ENCODE assay signal across 8 cellular contexts in the genomic region with DNA sequence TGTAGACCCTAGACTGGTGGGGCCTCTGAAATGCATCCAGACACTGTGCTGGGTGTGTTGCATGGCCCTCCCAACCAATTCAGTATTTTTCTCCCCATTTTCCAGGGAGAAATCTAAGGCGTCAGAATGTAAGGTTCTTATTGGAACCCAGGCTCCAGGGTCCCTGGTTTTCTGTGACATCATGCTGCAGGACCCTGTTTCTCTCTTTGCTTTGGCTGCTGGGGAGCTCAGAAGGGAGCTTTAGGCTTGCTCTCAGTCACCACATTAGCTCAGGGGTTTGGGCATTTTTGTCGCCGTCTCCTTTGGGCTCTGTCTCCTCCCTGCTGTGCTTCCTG. TPM values are rescaled to one million over a fixed set of nuclear protein-coding genes. Genes with fewer than 3 reads are reported as not detected.
DNase-seq lines count a peak whose midpoint lies in the region; ATAC-seq and TF ChIP-seq lines count a peak whose summit lies in the region.

No MANE protein-coding gene starts in this region.

- intact Hi-C loops in activated naive CD4-positive, alpha-beta T cell treated with anti-CD3 and anti-CD28 coated beads for 36 hours (cut with micrococcal nuclease): loop anchor here (1.0 to 5.0 kb wide), 5 partner anchors 40 to 346 kb away; no protein-coding TSS in a partner anchor
- intact Hi-C loops in left lung (cut with DNase I): loop anchor here (10.0 kb wide), 2 partner anchors 148 to 348 kb away; a partner anchor contains a TSS

- peak overlapping the region; percentile 69 to 97 for H3K27ac ChIP-seq in left lung

- ATAC-seq in activated T-cell treated with anti-CD3 and anti-CD28 coated beads, Interleukin-2, amount 50 U/mL, for 72 hours (replicated peaks in 1 of 2): peak in 1 of 2 donors; percentile 23
- ATAC-seq in left lung: no peak

- no peaks in the 10 kb centered on the region for H3K36me3 ChIP-seq in left lung
- H3K36me3 ChIP-seq in MG63: no peaks in the 10 kb centered on the region

- H3K27ac Mint-ChIP-seq in activated naive CD4-positive, alpha-beta T cell treated with anti-CD3 and anti-CD28 coated beads for 36 hours: no peak overlapping the region
- no peak overlapping the region for H3K27ac Mint-ChIP-seq in activated T-cell treated with anti-CD3 and anti-CD28 coated beads, Interleukin-2, amount 50 U/mL, for 72 hours
- peak overlapping the region; percentile 95 for H3K27ac Mint-ChIP-seq in type B pancreatic cell

- TF ChIP-seq CTCF in left lung (IDR thresholded peaks at IDR 0.05) (no peak), type B pancreatic cell (conservative IDR thresholded peaks at IDR 0.05) (no peak)

- CTCF ChIA-PET in activated naive CD4-positive, alpha-beta T cell treated with anti-CD3 and anti-CD28 coated beads for 36 hours (lab: Charles Lee): interaction anchor here (0.7 kb wide), 2 partner anchors 174 to 387 kb away, joined by 3 read pairs; no protein-coding TSS in a partner anchor

- no peaks in the 10 kb centered on the region for H3K9me3 Mint-ChIP-seq in activated naive CD4-positive, alpha-beta T cell treated with anti-CD3 and anti-CD28 coated beads for 36 hours
- H3K9me3 Mint-ChIP-seq in activated T-cell treated with anti-CD3 and anti-CD28 coated beads, Interleukin-2, amount 50 U/mL, for 72 hours: no peaks in the 10 kb centered on the region
- H3K9me3 Mint-ChIP-seq in type B pancreatic cell: peaks cover 4% of the 10 kb centered on the region

- no peak overlapping the region for H3K4me3 Mint-ChIP-seq in activated naive CD4-positive, alpha-beta T cell treated with anti-CD3 and anti-CD28 coated beads for 36 hours
- H3K4me3 Mint-ChIP-seq in activated T-cell treated with anti-CD3 and anti-CD28 coated beads, Interleukin-2, amount 50 U/mL, for 72 hours: peak overlapping the region; percentile 51 to 77
- H3K4me3 Mint-ChIP-seq in type B pancreatic cell: peak overlapping the region; percentile 68

- H3K27me3 ChIP-seq in left lung (no peaks in the 10 kb centered on the region), MG63 (no peaks in the 10 kb centered on the region)

- peak; percentile 61 for DNase-seq in activated naive CD4-positive, alpha-beta T cell treated with anti-CD3 and anti-CD28 coated beads for 36 hours
- no peak for DNase-seq in activated naive CD4-positive, alpha-beta T cell (lab: John Stamatoyannopoulos, UW)
- DNase-seq in activated T-cell treated with anti-CD3 and anti-CD28 coated beads, Interleukin-2, amount 50 U/mL, for 72 hours: no peak
- DNase-seq in left lung (no peak), type B pancreatic cell (ENCODE audit: extremely low spot score, unreplicated experiment) (no peak), DMS79 treated with DMSO at 0.1 percent for 48 hours (lab: John Stamatoyannopoulos, UW) (no peak), MG63 (no peak), ureter (ENCODE audit: low spot score) (no peak)

- H3K9me3 ChIP-seq in left lung: no peaks in the 10 kb centered on the region
- 0 out of 2 replicates have a peak, but pooled peaks cover 2% of the 10 kb centered on the region for H3K9me3 ChIP-seq in MG63

- H3K4me1 ChIP-seq in left lung: peaks cover 36 to 92% of the 10 kb centered on the region in 2 donors

- no peaks in the 10 kb centered on the region for H3K27me3 Mint-ChIP-seq in activated naive CD4-positive, alpha-beta T cell treated with anti-CD3 and anti-CD28 coated beads for 36 hours (ENCODE audit: low read depth)
- H3K27me3 Mint-ChIP-seq in activated T-cell treated with anti-CD3 and anti-CD28 coated beads, Interleukin-2, amount 50 U/mL, for 72 hours (ENCODE audit: low read depth): peaks cover 16% of the 10 kb centered on the region
- H3K27me3 Mint-ChIP-seq in type B pancreatic cell: no peaks in the 10 kb centered on the region

- H3K4me3 ChIP-seq in left lung: peak overlapping the region in 1 of 2 donors; percentile 17
- no peak overlapping the region for H3K4me3 ChIP-seq in MG63

- no peaks in the 10 kb centered on the region for H3K36me3 Mint-ChIP-seq in activated naive CD4-positive, alpha-beta T cell treated with anti-CD3 and anti-CD28 coated beads for 36 hours (ENCODE audit: low read depth)
- no peaks in the 10 kb centered on the region for H3K36me3 Mint-ChIP-seq in activated T-cell treated with anti-CD3 and anti-CD28 coated beads, Interleukin-2, amount 50 U/mL, for 72 hours (ENCODE audit: insufficient read depth in 2 of 2)
- no peaks in the 10 kb centered on the region for H3K36me3 Mint-ChIP-seq in type B pancreatic cell

- peaks cover 45% of the 10 kb centered on the region for H3K4me1 Mint-ChIP-seq in activated naive CD4-positive, alpha-beta T cell treated with anti-CD3 and anti-CD28 coated beads for 36 hours (ENCODE audit: low read depth)
- H3K4me1 Mint-ChIP-seq in activated T-cell treated with anti-CD3 and anti-CD28 coated beads, Interleukin-2, amount 50 U/mL, for 72 hours (ENCODE audit: low read depth): peaks cover 46% of the 10 kb centered on the region
- H3K4me1 Mint-ChIP-seq in type B pancreatic cell (ENCODE audit: unreplicated experiment): peaks cover 22% of the 10 kb centered on the region

RNA-seq across cellular contexts. Expression of a gene that starts 2.9 kb away (rescaled TPM):
- under 1 TPM in 1 of 2 experiments, not detected in 1; 0.35 TPM for total RNA-seq in activated naive CD4-positive, alpha-beta T cell treated with anti-CD3 and anti-CD28 coated beads for 36 hours
- under 1 TPM; 0.42 to 0.67 TPM for total RNA-seq in activated T-cell treated with anti-CD3 and anti-CD28 coated beads, Interleukin-2, amount 50 U/mL, for 72 hours
- total RNA-seq in left lung: under 1 TPM; 0.47 to 0.85 TPM
- 4.1 and 4.3 TPM in 2 replicates for total RNA-seq in type B pancreatic cell (ENCODE audit: low replicate concordance)
- 1.2 and 1.3 TPM in 2 replicates for total RNA-seq in MG63 (2014; rRNA removed; shearing (Covaris generic); ENCODE audit: low replicate concordance)
- total RNA-seq in ureter: not detected
